In the genomic region with DNA sequence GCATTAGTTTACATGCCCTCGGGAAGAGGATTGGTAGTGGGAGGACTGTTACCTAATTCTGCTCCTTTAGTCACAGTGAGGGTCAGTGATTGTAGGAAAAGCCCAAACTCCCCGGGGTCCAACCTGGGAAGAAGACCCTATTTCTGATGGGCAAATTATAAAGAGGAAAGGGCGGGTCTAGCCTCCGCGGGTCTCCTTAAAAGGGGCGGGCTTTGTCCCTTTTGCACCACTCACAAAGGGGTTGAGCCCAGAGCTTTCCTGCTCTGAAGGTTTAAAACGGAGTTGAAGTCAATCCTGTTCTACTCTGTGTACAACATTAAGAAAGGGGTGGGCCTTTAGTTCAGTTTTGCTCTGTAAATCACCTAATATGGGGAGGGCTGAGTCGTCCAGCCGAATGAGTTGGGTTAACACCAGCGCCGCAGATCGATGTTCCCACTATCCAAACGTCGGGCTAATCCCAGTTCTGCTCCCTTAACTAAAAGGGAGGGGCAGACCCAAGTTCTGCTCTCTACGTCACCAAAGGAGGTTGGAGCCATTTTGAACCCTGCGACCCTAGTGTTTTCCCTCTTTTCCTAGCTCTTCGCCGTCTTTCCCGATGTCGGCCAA, we compare ENCODE assay signal across 8 cellular contexts. TPM values are rescaled to one million over a fixed set of nuclear protein-coding genes. Genes with fewer than 3 reads are reported as not detected.
A peak's percentile ranks its signal among the peaks of the same experiment; 100 is the strongest.
DNase-seq lines count a peak whose midpoint lies in the region; ATAC-seq lines count a peak whose summit lies in the region.

No MANE protein-coding gene starts in this region.

- CTCF ChIA-PET in T-cell (lab: Charles Lee) = interaction anchor here in 1 of 2 donors (0.6 to 1.4 kb wide), 5 partner anchors 16 to 1019 kb away, joined by 3 to 6 read pairs (median 3); a partner anchor contains a TSS

- no peaks in the 10 kb centered on the region for H3K36me3 ChIP-seq in endocrine pancreas (ENCODE audit: control insufficient read depth, insufficient read depth, low read length)

- peak overlapping the region; percentile 92 to 98 (median 95) for H3K4me3 Mint-ChIP-seq in T-cell
- peak overlapping the region; percentile 88 to 100 (median 94) for H3K4me3 Mint-ChIP-seq in naive thymus-derived CD8-positive, alpha-beta T cell

- no peaks in the 10 kb centered on the region for H3K27me3 Mint-ChIP-seq in T-cell
- no peaks in the 10 kb centered on the region for H3K27me3 Mint-ChIP-seq in naive thymus-derived CD8-positive, alpha-beta T cell

- POLR2A ChIA-PET in T-cell (lab: Charles Lee) = interaction anchor here in 1 of 2 donors (1.1 kb wide), 1 partner anchor 16 kb away, joined by 3 read pairs; a partner anchor contains a TSS
- POLR2A ChIA-PET in naive thymus-derived CD8-positive, alpha-beta T cell (lab: Charles Lee) = interaction anchor here (0.7 to 9.4 kb wide), 8 partner anchors 13 to 795 kb away, joined by 3 to 303 read pairs (median 10); a partner anchor contains a TSS

- peaks cover 22% of the 10 kb centered on the region for H3K4me1 ChIP-seq in endocrine pancreas (ENCODE audit: control insufficient read depth, insufficient read depth, low read length)

- H3K4me3 ChIP-seq in endocrine pancreas (ENCODE audit: control insufficient read depth, insufficient read depth, low read length) = peak overlapping the region; percentile 41

- H3K9me3 ChIP-seq in endocrine pancreas (ENCODE audit: control insufficient read depth, low read length) = no peaks in the 10 kb centered on the region

- H3K9me3 Mint-ChIP-seq in T-cell = no peaks in the 10 kb centered on the region
- no peaks in the 10 kb centered on the region for H3K9me3 Mint-ChIP-seq in naive thymus-derived CD8-positive, alpha-beta T cell

- H3K27ac Mint-ChIP-seq in T-cell = peak overlapping the region; percentile 96 to 99
- peak overlapping the region; percentile 95 to 100 (median 98) for H3K27ac Mint-ChIP-seq in naive thymus-derived CD8-positive, alpha-beta T cell

- DNase-seq in NCI-H2107 treated with DMSO at 0.1 percent for 48 hours (lab: John Stamatoyannopoulos, UW; ENCODE audit: unreplicated experiment) = peak; percentile 45
- no peak for DNase-seq in NCI-H2107 (lab: John Stamatoyannopoulos, UW)
- DNase-seq in Kasumi-1 (lab: John Stamatoyannopoulos, UW) = peak; percentile 65 to 77
- peak in 5 of 34 experiments; percentile 11 to 36 (median 18) for DNase-seq in T-cell
- peak in 2 of 10 donors; percentile 34 to 69 for DNase-seq in naive thymus-derived CD8-positive, alpha-beta T cell
- no peak for DNase-seq in germinal center (ENCODE audit: low spot score)
- no peak for DNase-seq in glomerular visceral epithelial cell (ENCODE audit: extremely low spot score)

- H3K4me1 Mint-ChIP-seq in T-cell = peaks cover 79 to 88% (median 83%) of the 10 kb centered on the region in 3 donors
- H3K4me1 Mint-ChIP-seq in naive thymus-derived CD8-positive, alpha-beta T cell = peaks cover 49 to 84% (median 76%) of the 10 kb centered on the region in 4 donors

- H3K27me3 ChIP-seq in endocrine pancreas (ENCODE audit: control insufficient read depth, insufficient read depth, low read length) = no peaks in the 10 kb centered on the region

- H3K36me3 Mint-ChIP-seq in T-cell = peaks cover 17% of the 10 kb centered on the region
- H3K36me3 Mint-ChIP-seq in naive thymus-derived CD8-positive, alpha-beta T cell = peaks cover 0 to 36% (median 4%) of the 10 kb centered on the region in 3 donors

- ATAC-seq in T-cell (replicated peaks in 1 of 4) = peak in 3 of 4 experiments; percentile 0 to 5 (median 4)
- peak; percentile 3 to 7 for ATAC-seq in naive thymus-derived CD8-positive, alpha-beta T cell

- peak overlapping the region; percentile 51 for H3K9ac ChIP-seq in endocrine pancreas (ENCODE audit: control insufficient read depth, insufficient read depth, low read length)

RNA-seq across cellular contexts. Expression of a gene that starts 0.9 kb away (rescaled TPM):
- total RNA-seq in T-cell = 10 to 100 TPM; 23.6 to 49.3 (median 44.6) TPM
- 10 to 100 TPM; 38.6 to 40.0 TPM for total RNA-seq in naive thymus-derived CD8-positive, alpha-beta T cell
- 100 to 1,000 TPM; 102 to 117 (median 102) TPM for polyA plus RNA-seq in naive thymus-derived CD8-positive, alpha-beta T cell

RNA-seq across cellular contexts. Expression of a gene that starts 1.4 kb away (rescaled TPM):
- 10 to 100 TPM; 23.5 to 34.6 (median 31.0) TPM for total RNA-seq in T-cell
- 10 to 100 TPM; 27.5 to 28.6 TPM for total RNA-seq in naive thymus-derived CD8-positive, alpha-beta T cell
- 10 to 100 TPM; 16.3 to 19.5 (median 19.1) TPM for polyA plus RNA-seq in naive thymus-derived CD8-positive, alpha-beta T cell

RNA-seq across cellular contexts. Expression of a gene that starts 6.8 kb away (rescaled TPM):
- total RNA-seq in T-cell = 10 to 100 TPM; 42.6 to 81.4 (median 67.7) TPM
- total RNA-seq in naive thymus-derived CD8-positive, alpha-beta T cell = 10 to 100 TPM; 56.0 to 60.3 TPM
- polyA plus RNA-seq in naive thymus-derived CD8-positive, alpha-beta T cell = 1 to 10 TPM in 1 of 3 donors, under 1 TPM in 2; 0.09 to 1.9 (median 0.25) TPM

RNA-seq across cellular contexts. Expression of a gene that starts 12.7 kb away (rescaled TPM):
- total RNA-seq in T-cell = 100 to 1,000 TPM; 124 to 171 (median 148) TPM
- 100 to 1,000 TPM; 173 to 174 TPM for total RNA-seq in naive thymus-derived CD8-positive, alpha-beta T cell
- polyA plus RNA-seq in naive thymus-derived CD8-positive, alpha-beta T cell = 1 to 10 TPM; 1.6 to 2.2 (median 2.0) TPM

RNA-seq across cellular contexts. Expression of a gene that starts 12.9 kb away (rescaled TPM):
- 10 to 100 TPM; 13.9 to 18.9 (median 16.9) TPM for total RNA-seq in T-cell
- total RNA-seq in naive thymus-derived CD8-positive, alpha-beta T cell = 10 to 100 TPM; 29.3 to 30.1 TPM
- under 1 TPM in 1 of 3 donors, not detected in 2; 0.61 TPM for polyA plus RNA-seq in naive thymus-derived CD8-positive, alpha-beta T cell

Comparison
In these comparisons a context has a peak if more than half of its experiments do, and no peak if none do; other contexts are left out.
1. DNase-seq: peak in NCI-H2107 treated with DMSO at 0.1 percent for 48 hours (single experiment) and Kasumi-1 (2 of 2); none in NCI-H2107 (single experiment), germinal center (single experiment) and glomerular visceral epithelial cell (single experiment).